14 cellular contexts compared by ENCODE assay signal in the genomic region with DNA sequence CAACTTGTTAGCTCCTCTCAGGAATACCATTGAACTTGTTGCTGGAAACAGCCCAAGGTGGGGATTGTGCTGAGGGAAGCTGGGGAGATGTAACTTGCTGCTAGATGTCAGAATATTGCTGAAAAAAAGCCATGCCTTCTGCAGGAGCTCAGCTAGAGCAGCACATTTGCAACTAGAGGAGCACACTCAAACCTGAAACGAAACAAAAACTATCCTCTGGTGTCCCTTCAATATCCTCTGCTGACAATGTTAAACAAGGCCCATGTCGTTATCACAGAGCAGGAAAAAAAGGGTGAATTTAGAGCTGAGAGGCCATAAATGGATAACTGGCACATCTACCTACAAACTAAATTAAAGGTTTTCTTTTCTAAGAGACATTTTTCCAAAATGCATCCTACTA. TPM values are rescaled to one million over a fixed set of nuclear protein-coding genes. Genes with fewer than 3 reads are reported as not detected.
A peak's percentile ranks its signal among the peaks of the same experiment; 100 is the strongest.
DNase-seq lines count a peak whose midpoint lies in the region; ATAC-seq, FAIRE-seq and TF ChIP-seq lines count a peak whose summit lies in the region.
"Had no signal": no experiment of that assay in that cellular context is flagged by ENCODE, and none has a peak within 500 bp of the region (broad histone marks: within the 10 kb centered on the region; RNA-seq: fewer than 3 reads in every experiment).

No MANE protein-coding gene starts in this region.

- ATAC-seq in GM19438 (IDR thresholded peaks at IDR 0.05; ENCODE audit: low read depth, unreplicated experiment) (peak; percentile 98), HG02870 (IDR thresholded peaks at IDR 0.05; ENCODE audit: unreplicated experiment) (peak; percentile 88)
- ATAC-seq: HepG2, natural killer cell had no signal

- DNase-seq in GM12892 (ENCODE audit: insufficient read length) (no peak), COLO829 (ENCODE audit: low spot score) (no peak), NCI-H1694 treated with DMSO at 0.1 percent for 48 hours (lab: John Stamatoyannopoulos, UW) (no peak), MCF 10A (ENCODE audit: unreplicated experiment) (no peak), NCI-H2081 (lab: John Stamatoyannopoulos, UW) (no peak)
- DNase-seq: activated CD4-positive, alpha-beta T cell treated with anti-CD3 and anti-CD28 coated beads, Interleukin-2, amount 50 U/mL, for 4 hours; natural killer cell; SK-N-SH; stomach had no signal

- peak overlapping the region; percentile 46; the same call in 1 of the 2 replicates for H3K9ac ChIP-seq in KMS-11
- H3K9ac ChIP-seq: SK-N-SH had no signal

- TF ChIP-seq CTCF in KMS-11 (conservative IDR thresholded peaks at IDR 0.05; ENCODE audit: low read depth, low read length) (no peak), MCF 10A (IDR thresholded peaks at IDR 0.05; ENCODE audit: unreplicated experiment) (no peak)

- no peaks in the 10 kb centered on the region for H3K9me3 Mint-ChIP-seq in MCF 10A (ENCODE audit: unreplicated experiment)
- H3K9me3 Mint-ChIP-seq: natural killer cell had no signal

- intact Hi-C loops in MCF 10A (cut with micrococcal nuclease): no loop called here

- H3K4me1 Mint-ChIP-seq in MCF 10A (ENCODE audit: insufficient read depth, unreplicated experiment): no peaks in the 10 kb centered on the region
- H3K4me1 Mint-ChIP-seq: natural killer cell had no signal

- H3K27ac ChIP-seq in KMS-11: peak overlapping the region; percentile 64
- H3K27ac ChIP-seq: stomach had no signal

- TF ChIP-seq POLR2A in GM12892 (IDR thresholded peaks at IDR 0.05; ENCODE audit: low read depth, low read length): no peak

- H3K27me3 ChIP-seq in KMS-11 (ENCODE audit: insufficient read depth, low read depth): no peaks in the 10 kb centered on the region
- H3K27me3 ChIP-seq: stomach had no signal

- H2AFZ ChIP-seq in KMS-11 (ENCODE audit: low read depth): peak overlapping the region; percentile 76

- CTCF ChIA-PET in MCF 10A (lab: Yijun Ruan, JAX): no interaction called here

- H3K4me2 ChIP-seq in KMS-11: peak overlapping the region; percentile 89
- H3K4me2 ChIP-seq: SK-N-SH had no signal

- no peaks in the 10 kb centered on the region for H4K20me1 ChIP-seq in KMS-11 (ENCODE audit: insufficient read depth)

- no peak overlapping the region for H3K4me3 Mint-ChIP-seq in MCF 10A (ENCODE audit: unreplicated experiment)
- H3K4me3 Mint-ChIP-seq: natural killer cell had no signal

- POLR2A ChIA-PET in MCF 10A (lab: Yijun Ruan, JAX): no interaction called here

- H3K27ac Mint-ChIP-seq in MCF 10A (ENCODE audit: low read depth, unreplicated experiment): no peak overlapping the region
- H3K27ac Mint-ChIP-seq: natural killer cell had no signal

- peaks cover 55% of the 10 kb centered on the region for H3K4me1 ChIP-seq in KMS-11 (ENCODE audit: low read depth, poor library complexity, severe bottlenecking)
- H3K4me1 ChIP-seq: stomach had no signal

- no peaks in the 10 kb centered on the region for H3K36me3 Mint-ChIP-seq in MCF 10A (ENCODE audit: insufficient read depth, unreplicated experiment)
- H3K36me3 Mint-ChIP-seq: natural killer cell had no signal

- peak; percentile 98 for FAIRE-seq in GM12892 (lab: Jason Lieb, UNC)
- FAIRE-seq: endometrium, HepG2 had no signal

- no peak overlapping the region for H3K4me3 ChIP-seq in KMS-11 (IDR thresholded peaks at IDR 0.05; ENCODE audit: insufficient read depth, low read depth, low read length)
- H3K4me3 ChIP-seq: stomach had no signal

- no peaks in the 10 kb centered on the region for H3K36me3 ChIP-seq in KMS-11 (ENCODE audit: insufficient read depth)
- H3K36me3 ChIP-seq: stomach had no signal

- no peaks in the 10 kb centered on the region for H3K27me3 Mint-ChIP-seq in MCF 10A (ENCODE audit: insufficient read depth, unreplicated experiment)

- H3K79me2 ChIP-seq in KMS-11 (ENCODE audit: insufficient read depth, low read depth): no peaks in the 10 kb centered on the region

- no TSS peak for BruUV-seq in MCF 10A (replicated peaks; lab: Mats Ljungman, UMichigan)

RNA-seq across cellular contexts. Expression of a gene that starts 53.7 kb away (rescaled TPM):
- 12.8 TPM for polyA plus RNA-seq in GM12892 (2012; ENCODE audit: missing spikeins)
- 0.02 and 0.14 TPM in 2 replicates for total RNA-seq in MCF 10A (2022)
- polyA plus RNA-seq: HepG2, SK-N-SH had no signal

RNA-seq across cellular contexts. Expression of a gene that starts 59.8 kb away (rescaled TPM):
- polyA plus RNA-seq in GM12892 (2012; ENCODE audit: missing spikeins): 1.5 TPM
- total RNA-seq in MCF 10A (2022): 25.0 and 38.1 TPM in 2 replicates
- total RNA-seq: HepG2 had no signal
